Comparison of ENCODE assay signal across 10 cellular contexts in genomic region chr12:132071001-132071810, GRCh38.
DNase-seq lines count a peak whose midpoint lies in the region; ATAC-seq lines count a peak whose summit lies in the region.
"Had no signal": no experiment of that assay in that cellular context is flagged by ENCODE, and none has a peak within 500 bp of the region (broad histone marks: within the 10 kb centered on the region; RNA-seq: fewer than 3 reads in every experiment).

No MANE protein-coding gene starts in this region.

- H3K79me2 ChIP-seq in GM23248 (ENCODE audit: insufficient read depth), result no peaks in the 10 kb centered on the region

- no peak overlapping the region for H3K27ac ChIP-seq in GM23248

- no peaks in the 10 kb centered on the region for H3K27me3 Mint-ChIP-seq in activated naive CD8-positive, alpha-beta T cell treated with anti-CD3 and anti-CD28 coated beads, Interleukin-2, amount 50 U/mL, for 24 hours
- no peaks in the 10 kb centered on the region for H3K27me3 Mint-ChIP-seq in activated naive CD8-positive, alpha-beta T cell treated with anti-CD3 and anti-CD28 coated beads for 36 hours
- no peaks in the 10 kb centered on the region for H3K27me3 Mint-ChIP-seq in stimulated activated naive CD8-positive, alpha-beta T cell treated with anti-CD3 and anti-CD28 coated beads, Interleukin-15, Interleukin-2, amounts not matched to agents 100 ng/mL and 50 ng/mL, for 24 hours

- no peak for ATAC-seq in activated naive CD8-positive, alpha-beta T cell treated with anti-CD3 and anti-CD28 coated beads, Interleukin-2, amount 50 U/mL, for 24 hours
- peak; percentile 79 for ATAC-seq in HG02759 (IDR thresholded peaks at IDR 0.05; ENCODE audit: unreplicated experiment)

- peaks cover 36% of the 10 kb centered on the region for H3K36me3 Mint-ChIP-seq in activated naive CD8-positive, alpha-beta T cell treated with anti-CD3 and anti-CD28 coated beads, Interleukin-2, amount 50 U/mL, for 24 hours (ENCODE audit: low read depth)
- H3K36me3 Mint-ChIP-seq in activated naive CD8-positive, alpha-beta T cell treated with anti-CD3 and anti-CD28 coated beads for 36 hours, result peaks cover 23% of the 10 kb centered on the region
- H3K36me3 Mint-ChIP-seq in stimulated activated naive CD8-positive, alpha-beta T cell treated with anti-CD3 and anti-CD28 coated beads, Interleukin-15, Interleukin-2, amounts not matched to agents 100 ng/mL and 50 ng/mL, for 24 hours (ENCODE audit: low read depth), result peaks cover 53% of the 10 kb centered on the region

- H3F3A ChIP-seq in GM23248 (ENCODE audit: insufficient read depth), result no peaks in the 10 kb centered on the region

- WGBS in GM23248 (ENCODE audit: low coverage in 1 of 2, low lambda C conversion rate in 2 of 2, missing lambda C conversion rate in 2 of 2), 2 experiments, result 88 to 91% methylated on average over 11 to 13 of the region's 13 CpGs

- H3K9me3 Mint-ChIP-seq in activated naive CD8-positive, alpha-beta T cell treated with anti-CD3 and anti-CD28 coated beads, Interleukin-2, amount 50 U/mL, for 24 hours, result no peaks in the 10 kb centered on the region
- H3K9me3 Mint-ChIP-seq in activated naive CD8-positive, alpha-beta T cell treated with anti-CD3 and anti-CD28 coated beads for 36 hours, result no peaks in the 10 kb centered on the region
- H3K9me3 Mint-ChIP-seq in stimulated activated naive CD8-positive, alpha-beta T cell treated with anti-CD3 and anti-CD28 coated beads, Interleukin-15, Interleukin-2, amounts not matched to agents 100 ng/mL and 50 ng/mL, for 24 hours, result no peaks in the 10 kb centered on the region

- no peak overlapping the region for H3K4me3 ChIP-seq in GM23248

- in situ Hi-C loops in GM23248 (cut with MboI) (no loop called here), G401 (cut with HindIII; ENCODE audit: low sequenced_read_pairs) (no loop called here)

- H3K4me2 ChIP-seq in GM23248 (ENCODE audit: unreplicated experiment), result no peak overlapping the region

- H4K20me1 ChIP-seq in GM23248 (ENCODE audit: insufficient read depth), result no peaks in the 10 kb centered on the region

- DNase-seq in activated naive CD8-positive, alpha-beta T cell treated with anti-CD3 and anti-CD28 coated beads, Interleukin-2, amount 50 U/mL, for 24 hours, result no peak
- DNase-seq in activated naive CD8-positive, alpha-beta T cell treated with anti-CD3 and anti-CD28 coated beads for 36 hours, result no peak
- DNase-seq in NCI-H2029 (lab: John Stamatoyannopoulos, UW), result peak; percentile 77
- no peak for DNase-seq in GM23248
- no peak for DNase-seq in G401 (ENCODE audit: low spot score)
- no peak for DNase-seq in NCI-H1105 treated with DMSO at 0.1 percent for 48 hours (lab: John Stamatoyannopoulos, UW)
- DNase-seq: AML-193, T-helper 9 cell had no signal

- H3K4me1 Mint-ChIP-seq in activated naive CD8-positive, alpha-beta T cell treated with anti-CD3 and anti-CD28 coated beads, Interleukin-2, amount 50 U/mL, for 24 hours, result peaks cover 22% of the 10 kb centered on the region
- H3K4me1 Mint-ChIP-seq in activated naive CD8-positive, alpha-beta T cell treated with anti-CD3 and anti-CD28 coated beads for 36 hours, result peaks cover 13% of the 10 kb centered on the region
- H3K4me1 Mint-ChIP-seq in stimulated activated naive CD8-positive, alpha-beta T cell treated with anti-CD3 and anti-CD28 coated beads, Interleukin-15, Interleukin-2, amounts not matched to agents 100 ng/mL and 50 ng/mL, for 24 hours (ENCODE audit: low read depth), result peaks cover 39% of the 10 kb centered on the region

- H2AFZ ChIP-seq in GM23248, result no peak overlapping the region

- no peaks in the 10 kb centered on the region for H3K4me1 ChIP-seq in GM23248 (ENCODE audit: insufficient read depth)

- no peaks in the 10 kb centered on the region for H3K9me3 ChIP-seq in GM23248 (ENCODE audit: low read depth)

- H3K36me3 ChIP-seq in GM23248 (ENCODE audit: low read depth), result peaks cover 8% of the 10 kb centered on the region; the same call in 1 of the 2 replicates

- H3K27ac Mint-ChIP-seq in activated naive CD8-positive, alpha-beta T cell treated with anti-CD3 and anti-CD28 coated beads, Interleukin-2, amount 50 U/mL, for 24 hours, result peak overlapping the region; percentile 50
- H3K27ac Mint-ChIP-seq in activated naive CD8-positive, alpha-beta T cell treated with anti-CD3 and anti-CD28 coated beads for 36 hours, result no peak overlapping the region
- peak overlapping the region; percentile 23 for H3K27ac Mint-ChIP-seq in stimulated activated naive CD8-positive, alpha-beta T cell treated with anti-CD3 and anti-CD28 coated beads, Interleukin-15, Interleukin-2, amounts not matched to agents 100 ng/mL and 50 ng/mL, for 24 hours

- H3K4me3 Mint-ChIP-seq in activated naive CD8-positive, alpha-beta T cell treated with anti-CD3 and anti-CD28 coated beads, Interleukin-2, amount 50 U/mL, for 24 hours, result no peak overlapping the region
- H3K4me3 Mint-ChIP-seq in activated naive CD8-positive, alpha-beta T cell treated with anti-CD3 and anti-CD28 coated beads for 36 hours, result no peak overlapping the region
- H3K4me3 Mint-ChIP-seq in stimulated activated naive CD8-positive, alpha-beta T cell treated with anti-CD3 and anti-CD28 coated beads, Interleukin-15, Interleukin-2, amounts not matched to agents 100 ng/mL and 50 ng/mL, for 24 hours, result peak overlapping the region; percentile 20

- H3K9me2 ChIP-seq in GM23248 (ENCODE audit: insufficient read depth), result no peaks in the 10 kb centered on the region

- H3K27me3 ChIP-seq in GM23248 (replicated peaks; ENCODE audit: insufficient read depth), result no peaks in the 10 kb centered on the region

- no peak overlapping the region for H3K9ac ChIP-seq in GM23248
